Comparison of ENCODE assay signal across 21 cellular contexts in the genomic region with DNA sequence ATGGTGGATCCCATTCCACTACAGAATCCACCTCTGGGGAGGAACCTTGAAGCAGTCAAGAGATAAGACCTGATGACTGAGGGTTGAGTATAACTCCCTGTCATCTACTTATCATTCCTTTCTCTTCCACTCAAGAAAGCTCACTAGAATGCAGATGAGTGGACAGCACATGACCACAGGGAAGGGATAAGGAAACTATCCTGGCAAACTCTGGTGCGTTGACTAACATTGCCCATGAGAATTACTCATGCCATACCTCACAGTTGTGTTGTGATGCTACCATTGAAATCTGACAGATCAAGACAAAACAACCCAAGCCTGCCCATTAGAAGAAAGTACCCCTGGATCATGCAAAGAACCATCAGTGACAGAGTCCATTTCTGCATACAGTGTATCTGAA.
"Had no signal": no experiment of that assay in that cellular context is flagged by ENCODE, and none has a peak within 500 bp of the region (broad histone marks: within the 10 kb centered on the region; RNA-seq: fewer than 3 reads in every experiment).

No MANE protein-coding gene starts in this region.

- H3K36me3 ChIP-seq: lower lobe of right lung, upper lobe of right lung had no signal

- H3K9me3 Mint-ChIP-seq: activated CD4-positive, alpha-beta memory T cell treated with anti-CD3 and anti-CD28 coated beads for 36 hours; activated naive CD8-positive, alpha-beta T cell treated with anti-CD3 and anti-CD28 coated beads for 36 hours had no signal

- H3K27ac ChIP-seq: coronary artery, esophagus squamous epithelium, lower lobe of right lung, sigmoid colon, upper lobe of right lung had no signal

- H3K4me1 ChIP-seq: esophagus squamous epithelium, lower lobe of right lung, sigmoid colon, upper lobe of right lung had no signal

- H3K27ac Mint-ChIP-seq: activated CD4-positive, alpha-beta memory T cell treated with anti-CD3 and anti-CD28 coated beads for 36 hours; activated naive CD8-positive, alpha-beta T cell treated with anti-CD3 and anti-CD28 coated beads for 36 hours; naive B cell had no signal

- H3K36me3 Mint-ChIP-seq: activated CD4-positive, alpha-beta memory T cell treated with anti-CD3 and anti-CD28 coated beads for 36 hours had no signal

- H3K4me3 Mint-ChIP-seq: activated CD4-positive, alpha-beta memory T cell treated with anti-CD3 and anti-CD28 coated beads for 36 hours; activated naive CD8-positive, alpha-beta T cell treated with anti-CD3 and anti-CD28 coated beads for 36 hours; naive B cell had no signal

- H3K4me1 Mint-ChIP-seq: activated naive CD8-positive, alpha-beta T cell treated with anti-CD3 and anti-CD28 coated beads for 36 hours; naive B cell had no signal

- H3K4me3 ChIP-seq: coronary artery, esophagus squamous epithelium, lower lobe of right lung, sigmoid colon, smooth muscle cell, upper lobe of right lung had no signal

- H3K9me3 ChIP-seq: esophagus squamous epithelium, lower lobe of right lung, upper lobe of right lung had no signal

- DNase-seq: activated CD4-positive, alpha-beta memory T cell treated with anti-CD3 and anti-CD28 coated beads for 36 hours; activated CD4-positive, alpha-beta T cell treated with anti-CD3 and anti-CD28 coated beads for 48 hours; activated CD4-positive, CD25-positive, alpha-beta regulatory T cell; activated naive CD4-positive, alpha-beta T cell treated with Interleukin-2 at 50 U/mL for 16 hours; activated naive CD8-positive, alpha-beta T cell treated with anti-CD3 and anti-CD28 coated beads for 36 hours; activated T-cell treated with anti-CD3 and anti-CD28 coated beads, Interleukin-2, amount 50 U/mL, for 48 hours; amniotic stem cell; cerebellar nuclear complex; esophagus squamous epithelium; foreskin fibroblast; kidney; lower lobe of right lung; naive B cell; nucleus accumbens; sigmoid colon; stimulated activated CD4-positive, alpha-beta T cell treated with anti-CD3 and anti-CD28 coated beads, Interleukin-2, amount 100 ng/mL, for 48 hours; stimulated activated naive CD4-positive, alpha-beta T cell treated with Interleukin-2 at 50 U/mL for 16 hours; T1000; upper lobe of right lung had no signal

- H3K27me3 Mint-ChIP-seq: naive B cell had no signal

- H3K27me3 ChIP-seq: esophagus squamous epithelium, sigmoid colon, upper lobe of right lung had no signal

- H3K4me2 ChIP-seq: smooth muscle cell had no signal
